Comparison of ENCODE assay signal across 20 cellular contexts in the genomic region with DNA sequence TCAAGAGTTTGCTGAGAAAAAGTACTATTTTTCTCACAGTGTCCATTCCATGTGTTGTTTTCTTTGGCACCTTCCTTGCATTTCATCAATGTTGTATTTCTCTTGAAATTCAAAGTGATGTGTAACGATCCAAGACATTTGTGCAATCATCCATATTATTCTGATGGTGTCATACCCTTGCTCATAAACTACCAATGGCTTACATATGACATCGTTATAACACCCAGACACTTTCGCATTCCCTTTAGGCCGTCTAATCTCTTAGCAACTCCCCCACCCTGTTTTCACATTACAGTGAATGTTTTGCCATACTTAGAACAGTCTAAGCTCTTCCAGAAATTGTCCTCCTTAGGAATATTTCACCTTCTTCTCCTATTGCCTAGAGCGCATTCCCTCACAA.
DNase-seq lines count a peak whose midpoint lies in the region; ATAC-seq, FAIRE-seq and TF ChIP-seq lines count a peak whose summit lies in the region.
"Had no signal": no experiment of that assay in that cellular context is flagged by ENCODE, and none has a peak within 500 bp of the region (broad histone marks: within the 10 kb centered on the region; RNA-seq: fewer than 3 reads in every experiment).

No MANE protein-coding gene starts in this region.

- no peak for ATAC-seq in HG02678 (IDR thresholded peaks at IDR 0.05; ENCODE audit: unreplicated experiment)
- ATAC-seq in GM21447 (IDR thresholded peaks at IDR 0.05; ENCODE audit: unreplicated experiment), result no peak
- ATAC-seq: activated CD8-positive, alpha-beta memory T cell treated with anti-CD3 and anti-CD28 coated beads, Interleukin-2, amount 10 ng/mL, durations not matched to agents 7 days and 5 days; activated naive CD8-positive, alpha-beta T cell treated with anti-CD3 and anti-CD28 coated beads, Interleukin-2, amount 50 U/mL, for 24 hours; activated T-helper 17 cell treated with anti-CD3 and anti-CD28 coated beads, Interleukin-2, amount 50 U/mL, for 72 hours; pancreas had no signal

- no peak overlapping the region for H2BK5ac ChIP-seq in mesenchymal stem cell (ENCODE audit: low read depth, low read length, poor library complexity, severe bottlenecking)

- no peak overlapping the region for H3K14ac ChIP-seq in mesenchymal stem cell (ENCODE audit: low read length in 2 of 2)

- H3K9me3 ChIP-seq in mesenchymal stem cell (ENCODE audit: control insufficient read depth, low read length), result no peaks in the 10 kb centered on the region
- H3K9me3 ChIP-seq: pancreas had no signal

- H3K27me3 ChIP-seq in mesenchymal stem cell (ENCODE audit: control insufficient read depth in 1 of 2, insufficient read depth in 1 of 2, low read length in 2 of 2), result no peaks in the 10 kb centered on the region
- H3K27me3 ChIP-seq: pancreas had no signal

- no peaks in the 10 kb centered on the region for H3K79me1 ChIP-seq in mesenchymal stem cell (replicated peaks; ENCODE audit: low read length, poor library complexity, severe bottlenecking)

- no peak overlapping the region for H2BK120ac ChIP-seq in mesenchymal stem cell (ENCODE audit: low read depth, low read length)

- H3K4ac ChIP-seq in mesenchymal stem cell (ENCODE audit: low read depth in 1 of 2, low read length in 2 of 2), result no peak overlapping the region

- H3K27ac ChIP-seq in mesenchymal stem cell (ENCODE audit: low read length, poor library complexity, severe bottlenecking), result peak overlapping the region; percentile 90
- H3K27ac ChIP-seq: pancreas had no signal

- H3K18ac ChIP-seq in mesenchymal stem cell (ENCODE audit: low read depth in 1 of 2, low read length in 2 of 2), result no peak overlapping the region

- 89% methylated on average over 5 of the region's 5 CpGs for WGBS in mesenchymal stem cell

- H3K23ac ChIP-seq in mesenchymal stem cell (ENCODE audit: low read length in 2 of 2), result no peak overlapping the region

- H3K4me2 ChIP-seq in mesenchymal stem cell (ENCODE audit: low read length, poor library complexity, severe bottlenecking), result no peak overlapping the region

- H3K4me1 ChIP-seq in mesenchymal stem cell (ENCODE audit: control insufficient read depth, insufficient read depth, low read depth, low read length), result no peaks in the 10 kb centered on the region
- H3K4me1 ChIP-seq: pancreas had no signal

- no peak overlapping the region for H3K9ac ChIP-seq in mesenchymal stem cell (ENCODE audit: low read length)

- TF ChIP-seq CTCF in AG10803 (conservative IDR thresholded peaks at IDR 0.05; ENCODE audit: low read length) (no peak), epithelial cell of proximal tubule (conservative IDR thresholded peaks at IDR 0.05; ENCODE audit: low read depth, low read length) (no peak)

- H4K91ac ChIP-seq in mesenchymal stem cell (ENCODE audit: low read length), result no peak overlapping the region

- DNase-seq in AG10803 (ENCODE audit: low read depth), result peak; percentile 36
- DNase-seq in RCC 7860 (ENCODE audit: low spot score), result peak; percentile 87
- DNase-seq in epithelial cell of proximal tubule (ENCODE audit: low read depth), result peak; percentile 99
- no peak for DNase-seq in mesenchymal stem cell
- DNase-seq in activated gamma-delta T cell treated with Interleukin-2 at 50 U/mL for 16 hours, result no peak
- DNase-seq in DMS153 treated with DMSO at 0.1 percent for 48 hours (lab: John Stamatoyannopoulos, UW; ENCODE audit: unreplicated experiment), result no peak
- DNase-seq: activated CD4-positive, alpha-beta T cell treated with anti-CD3 and anti-CD28 coated beads for 4 hours; activated CD8-positive, alpha-beta memory T cell treated with anti-CD3 and anti-CD28 coated beads, Interleukin-2, amount 10 ng/mL, durations not matched to agents 7 days and 5 days; activated naive CD8-positive, alpha-beta T cell treated with anti-CD3 and anti-CD28 coated beads, Interleukin-2, amount 50 U/mL, for 24 hours; AML-193; EL; Kasumi-1; NCI-H2171 treated with DMSO at 0.1 percent for 48 hours; NCI-H82; pancreas; stimulated activated CD4-positive, alpha-beta T cell treated with anti-CD3 and anti-CD28 coated beads, Interleukin-4, amount 100 ng/mL, for 1 hour had no signal

- no peak overlapping the region for H2AFZ ChIP-seq in mesenchymal stem cell (ENCODE audit: low read depth, low read length)

- H2BK15ac ChIP-seq in mesenchymal stem cell (ENCODE audit: low read depth, poor library complexity, severe bottlenecking), result no peak overlapping the region

- FAIRE-seq in RCC 7860 (lab: Jason Lieb, UNC), result peak; percentile 79
- FAIRE-seq: pancreas, urothelium cell line had no signal

- no peak overlapping the region for H4K8ac ChIP-seq in mesenchymal stem cell (ENCODE audit: low read length)

- H2BK12ac ChIP-seq in mesenchymal stem cell (ENCODE audit: low read length in 2 of 2), result no peak overlapping the region

- no peak overlapping the region for H2AK5ac ChIP-seq in mesenchymal stem cell (ENCODE audit: low read length, severe bottlenecking)

- no peak overlapping the region for H3K4me3 ChIP-seq in AG10803 (ENCODE audit: low read length)
- H3K4me3 ChIP-seq in epithelial cell of proximal tubule (ENCODE audit: low read depth, low read length), result no peak overlapping the region
- H3K4me3 ChIP-seq in mesenchymal stem cell (ENCODE audit: insufficient read depth in 1 of 2, low read depth in 1 of 2, low read length in 2 of 2), result no peak overlapping the region
- H3K4me3 ChIP-seq: pancreas had no signal

- no peaks in the 10 kb centered on the region for H3K36me3 ChIP-seq in mesenchymal stem cell (ENCODE audit: control insufficient read depth in 1 of 2, insufficient read depth in 2 of 2, low read depth in 1 of 2, low read length in 2 of 2)
- H3K36me3 ChIP-seq: pancreas had no signal

Comparison
In these comparisons a context has a peak if more than half of its experiments do, and no peak if none do; other contexts are left out.
1. DNase-seq: peak in AG10803 (single experiment), RCC 7860 (single experiment) and epithelial cell of proximal tubule (single experiment); none in mesenchymal stem cell (single experiment), activated gamma-delta T cell treated with Interleukin-2 at 50 U/mL for 16 hours (single experiment) and DMS153 treated with DMSO at 0.1 percent for 48 hours (single experiment).